Comparison of ENCODE assay signal across 8 cellular contexts in genomic region chr20:43942661-43943285, GRCh38. TPM values are rescaled to one million over a fixed set of nuclear protein-coding genes. Genes with fewer than 3 reads are reported as not detected.
DNase-seq lines count a peak whose midpoint lies in the region; ATAC-seq and TF ChIP-seq lines count a peak whose summit lies in the region.

No MANE protein-coding gene starts in this region.

- peak overlapping the region; percentile 74 for H3K4me2 ChIP-seq in Loucy (ENCODE audit: low read depth, low read length, poor library complexity, severe bottlenecking)

- peaks cover 54% of the 10 kb centered on the region for H3K4me1 Mint-ChIP-seq in activated CD8-positive, alpha-beta T cell treated with anti-CD3 and anti-CD28 coated beads for 36 hours (ENCODE audit: low read depth)

- no peak overlapping the region for H3K4me3 Mint-ChIP-seq in activated CD8-positive, alpha-beta T cell treated with anti-CD3 and anti-CD28 coated beads for 36 hours

- H3K36me3 Mint-ChIP-seq in activated CD8-positive, alpha-beta T cell treated with anti-CD3 and anti-CD28 coated beads for 36 hours (ENCODE audit: low read depth), result no peaks in the 10 kb centered on the region

- CTCF ChIA-PET in activated CD8-positive, alpha-beta T cell treated with anti-CD3 and anti-CD28 coated beads for 36 hours (lab: Charles Lee), result interaction anchor here (1.1 to 1.6 kb wide), 5 partner anchors 22 to 192 kb away, joined by 3 to 5 read pairs (median 3); no protein-coding TSS in a partner anchor

- POLR2A ChIA-PET in activated CD8-positive, alpha-beta T cell treated with anti-CD3 and anti-CD28 coated beads for 36 hours (lab: Charles Lee), result interaction anchor here (1.3 kb wide), 1 partner anchor 12 kb away, joined by 7 read pairs; no protein-coding TSS in a partner anchor

- peak overlapping the region; percentile 62 for H3K9ac ChIP-seq in Loucy (ENCODE audit: low read depth, low read length, poor library complexity, severe bottlenecking)

- peak overlapping the region; percentile 74 to 96 for H3K27ac ChIP-seq in left lung

- H3K9me2 ChIP-seq in Loucy (replicated peaks; ENCODE audit: low read depth, low read length), result no peaks in the 10 kb centered on the region

- ATAC-seq in GM19372 (IDR thresholded peaks at IDR 0.05; ENCODE audit: low read depth, unreplicated experiment) (peak; percentile 50), left lung (peak; percentile 6), HG02973 (IDR thresholded peaks at IDR 0.05; ENCODE audit: unreplicated experiment) (no peak)
- ATAC-seq in activated CD8-positive, alpha-beta T cell treated with anti-CD3 and anti-CD28 coated beads for 36 hours, result peak; percentile 72

- DNase-seq in DMS53 (lab: John Stamatoyannopoulos, UW) (peak; percentile 86), left lung (no peak), medulla oblongata (ENCODE audit: extremely low spot score) (no peak), COR-L47 (lab: John Stamatoyannopoulos, UW) (no peak)
- peak; percentile 41 for DNase-seq in activated CD8-positive, alpha-beta T cell treated with anti-CD3 and anti-CD28 coated beads for 36 hours

- TF ChIP-seq CTCF in Loucy (conservative IDR thresholded peaks at IDR 0.05; ENCODE audit: low read length) (no peak), left lung (IDR thresholded peaks at IDR 0.05) (no peak)
- TF ChIP-seq CTCF in activated CD8-positive, alpha-beta T cell treated with anti-CD3 and anti-CD28 coated beads for 36 hours (IDR thresholded peaks at IDR 0.05), result no peak

- intact Hi-C loops in activated CD8-positive, alpha-beta T cell treated with anti-CD3 and anti-CD28 coated beads for 36 hours (cut with micrococcal nuclease), result no loop called here
- intact Hi-C loops in left lung (cut with DNase I), result no loop called here

- H3K4me3 ChIP-seq in Loucy (ENCODE audit: low read length, poor library complexity, severe bottlenecking) (peak overlapping the region; percentile 54), left lung (no peak overlapping the region)

- H3K79me2 ChIP-seq in Loucy (ENCODE audit: insufficient read depth, low read length), result no peaks in the 10 kb centered on the region

- H3K4me1 ChIP-seq in Loucy (ENCODE audit: insufficient read depth, low read length, poor library complexity, severe bottlenecking) (peaks cover 81% of the 10 kb centered on the region), left lung (peaks cover 39 to 66% of the 10 kb centered on the region in 2 donors)

- no peaks in the 10 kb centered on the region for H4K20me1 ChIP-seq in Loucy (ENCODE audit: insufficient read depth, low read length, poor library complexity, severe bottlenecking)

- H2AFZ ChIP-seq in Loucy (ENCODE audit: low read length), result peak overlapping the region; percentile 69

- 0 out of 2 replicates have a peak, but pooled peaks cover 4% of the 10 kb centered on the region for H3F3A ChIP-seq in Loucy (ENCODE audit: low read depth)

- H3K27ac Mint-ChIP-seq in activated CD8-positive, alpha-beta T cell treated with anti-CD3 and anti-CD28 coated beads for 36 hours, result peak overlapping the region; percentile 72

- no peaks in the 10 kb centered on the region for H3K9me3 Mint-ChIP-seq in activated CD8-positive, alpha-beta T cell treated with anti-CD3 and anti-CD28 coated beads for 36 hours

- H3K27me3 ChIP-seq in Loucy (ENCODE audit: insufficient read depth, low read length, poor library complexity, severe bottlenecking) (no peaks in the 10 kb centered on the region), left lung (no peaks in the 10 kb centered on the region)

- H3K9me3 ChIP-seq in Loucy (ENCODE audit: insufficient read depth, low read depth, low read length) (no peaks in the 10 kb centered on the region), left lung (no peaks in the 10 kb centered on the region)

- no peaks in the 10 kb centered on the region for H3K36me3 ChIP-seq in Loucy (ENCODE audit: insufficient read depth, low read length)
- no peaks in the 10 kb centered on the region for H3K36me3 ChIP-seq in left lung

- peaks cover 38% of the 10 kb centered on the region for H3K27me3 Mint-ChIP-seq in activated CD8-positive, alpha-beta T cell treated with anti-CD3 and anti-CD28 coated beads for 36 hours

RNA-seq across cellular contexts. Expression of gene TOX2, which starts 28.1 kb away (rescaled TPM):
- 1 to 10 TPM; 1.5 to 1.7 TPM for total RNA-seq in activated CD8-positive, alpha-beta T cell treated with anti-CD3 and anti-CD28 coated beads for 36 hours
- 10 to 100 TPM; 14.5 to 29.9 TPM for total RNA-seq in left lung

Comparison
In these comparisons a context has a peak if more than half of its experiments do, and no peak if none do; other contexts are left out.
1. DNase-seq: peak in DMS53 (single experiment) and activated CD8-positive, alpha-beta T cell treated with anti-CD3 and anti-CD28 coated beads for 36 hours (single experiment); none in left lung (0 of 2), medulla oblongata (single experiment) and COR-L47 (single experiment).
2. RNA of gene TOX2, which starts 28.1 kb away (total RNA-seq): 14.5 to 29.9 TPM in left lung; 1.5 to 1.7 TPM in activated CD8-positive, alpha-beta T cell treated with anti-CD3 and anti-CD28 coated beads for 36 hours; every median in the first group is over 4 times any median in the second.